1 cellular context compared by ENCODE assay signal in the genomic region with DNA sequence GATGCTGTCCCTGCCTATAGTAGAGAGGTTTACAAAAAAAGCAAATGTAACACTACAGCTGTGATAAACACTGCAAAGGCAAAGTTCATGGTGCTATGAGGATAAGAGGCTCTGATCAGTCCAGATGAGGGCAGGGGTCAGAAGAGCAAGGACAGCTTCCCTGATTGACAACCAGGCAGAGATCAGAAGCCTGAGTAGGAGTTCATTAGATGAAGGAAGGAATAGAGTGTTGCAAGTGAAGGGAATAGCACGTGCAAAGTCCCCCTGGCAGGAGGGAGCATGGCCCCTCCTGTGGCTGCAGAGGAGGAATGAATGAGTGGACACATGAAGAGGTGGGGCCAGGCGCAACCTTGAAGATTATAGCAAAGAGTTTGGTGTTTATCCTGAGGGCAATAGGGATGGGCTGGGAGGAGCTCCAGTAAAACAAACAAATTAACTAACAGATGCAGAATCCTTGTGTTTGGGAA.
TF ChIP-seq lines count a peak whose summit lies in the region.

No MANE protein-coding gene starts in this region.

TF ChIP-seq in HepG2, 621 proteins besides CTCF, POLR2A, EP300 and RAD21 (continued from another document and continues in another):
- TF ChIP-seq, protein P1, sequence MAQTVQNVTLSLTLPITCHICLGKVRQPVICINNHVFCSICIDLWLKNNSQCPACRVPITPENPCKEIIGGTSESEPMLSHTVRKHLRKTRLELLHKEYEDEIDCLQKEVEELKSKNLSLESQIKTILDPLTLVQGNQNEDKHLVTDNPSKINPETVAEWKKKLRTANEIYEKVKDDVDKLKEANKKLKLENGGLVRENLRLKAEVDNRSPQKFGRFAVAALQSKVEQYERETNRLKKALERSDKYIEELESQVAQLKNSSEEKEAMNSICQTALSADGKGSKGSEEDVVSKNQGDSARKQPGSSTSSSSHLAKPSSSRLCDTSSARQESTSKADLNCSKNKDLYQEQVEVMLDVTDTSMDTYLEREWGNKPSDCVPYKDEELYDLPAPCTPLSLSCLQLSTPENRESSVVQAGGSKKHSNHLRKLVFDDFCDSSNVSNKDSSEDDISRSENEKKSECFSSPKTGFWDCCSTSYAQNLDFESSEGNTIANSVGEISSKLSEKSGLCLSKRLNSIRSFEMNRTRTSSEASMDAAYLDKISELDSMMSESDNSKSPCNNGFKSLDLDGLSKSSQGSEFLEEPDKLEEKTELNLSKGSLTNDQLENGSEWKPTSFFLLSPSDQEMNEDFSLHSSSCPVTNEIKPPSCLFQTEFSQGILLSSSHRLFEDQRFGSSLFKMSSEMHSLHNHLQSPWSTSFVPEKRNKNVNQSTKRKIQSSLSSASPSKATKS (CRISPR knock-in tag; IDR thresholded peaks at IDR 0.05): no peak
- TF ChIP-seq TFE3 (CRISPR knock-in tag; IDR thresholded peaks at IDR 0.05) (no peak), ZC3H4 (CRISPR knock-in tag; IDR thresholded peaks at IDR 0.05; ENCODE audit: borderline replicate concordance) (no peak), ESRRA (CRISPR knock-in tag; IDR thresholded peaks at IDR 0.05; ENCODE audit: low read depth) (peak; percentile 38; the same call in 1 of the 2 replicates), TOE1 (CRISPR knock-in tag; IDR thresholded peaks at IDR 0.05) (no peak), TEAD2 (CRISPR knock-in tag; IDR thresholded peaks at IDR 0.05) (no peak), KDM1A (CRISPR knock-in tag; IDR thresholded peaks at IDR 0.05) (no peak), SNAPC2 (CRISPR knock-in tag; IDR thresholded peaks at IDR 0.05) (no peak), TRIM24 (CRISPR knock-in tag; IDR thresholded peaks at IDR 0.05) (peak; percentile 71; the same call in 1 of the 2 replicates), TCF12 (IDR thresholded peaks at IDR 0.05) (no peak), TCF12 (CRISPR knock-in tag; IDR thresholded peaks at IDR 0.05) (no peak), HNRNPH1 (optimal IDR thresholded peaks at IDR 0.05; ENCODE audit: low read depth, low read length) (no peak), ZBTB3 (CRISPR knock-in tag; IDR thresholded peaks at IDR 0.05; ENCODE audit: borderline replicate concordance, low read depth) (no peak), HMG20B (CRISPR knock-in tag; conservative IDR thresholded peaks at IDR 0.05) (no peak), MEIS2 (CRISPR knock-in tag; IDR thresholded peaks at IDR 0.05) (no peak), ARHGAP35 (CRISPR knock-in tag; IDR thresholded peaks at IDR 0.05; ENCODE audit: borderline replicate concordance) (no peak), BHLHE40 (IDR thresholded peaks at IDR 0.05; ENCODE audit: low read length) (peak; percentile 73), ZNF296 (CRISPR knock-in tag; conservative IDR thresholded peaks at IDR 0.05) (no peak), JUN (CRISPR knock-in tag; IDR thresholded peaks at IDR 0.05) (no peak), E2F2 (CRISPR knock-in tag; IDR thresholded peaks at IDR 0.05; ENCODE audit: borderline replicate concordance) (no peak), ZBTB7A (CRISPR knock-in tag; IDR thresholded peaks at IDR 0.05) (no peak), SOX5 (CRISPR knock-in tag; IDR thresholded peaks at IDR 0.05; ENCODE audit: borderline replicate concordance) (no peak), ZNF282 (IDR thresholded peaks at IDR 0.05; ENCODE audit: partially characterized antibody) (no peak), ZFX (CRISPR knock-in tag; IDR thresholded peaks at IDR 0.05; ENCODE audit: low read depth) (peak; percentile 5; the same call in 1 of the 2 replicates)
- TF ChIP-seq, protein P2, sequence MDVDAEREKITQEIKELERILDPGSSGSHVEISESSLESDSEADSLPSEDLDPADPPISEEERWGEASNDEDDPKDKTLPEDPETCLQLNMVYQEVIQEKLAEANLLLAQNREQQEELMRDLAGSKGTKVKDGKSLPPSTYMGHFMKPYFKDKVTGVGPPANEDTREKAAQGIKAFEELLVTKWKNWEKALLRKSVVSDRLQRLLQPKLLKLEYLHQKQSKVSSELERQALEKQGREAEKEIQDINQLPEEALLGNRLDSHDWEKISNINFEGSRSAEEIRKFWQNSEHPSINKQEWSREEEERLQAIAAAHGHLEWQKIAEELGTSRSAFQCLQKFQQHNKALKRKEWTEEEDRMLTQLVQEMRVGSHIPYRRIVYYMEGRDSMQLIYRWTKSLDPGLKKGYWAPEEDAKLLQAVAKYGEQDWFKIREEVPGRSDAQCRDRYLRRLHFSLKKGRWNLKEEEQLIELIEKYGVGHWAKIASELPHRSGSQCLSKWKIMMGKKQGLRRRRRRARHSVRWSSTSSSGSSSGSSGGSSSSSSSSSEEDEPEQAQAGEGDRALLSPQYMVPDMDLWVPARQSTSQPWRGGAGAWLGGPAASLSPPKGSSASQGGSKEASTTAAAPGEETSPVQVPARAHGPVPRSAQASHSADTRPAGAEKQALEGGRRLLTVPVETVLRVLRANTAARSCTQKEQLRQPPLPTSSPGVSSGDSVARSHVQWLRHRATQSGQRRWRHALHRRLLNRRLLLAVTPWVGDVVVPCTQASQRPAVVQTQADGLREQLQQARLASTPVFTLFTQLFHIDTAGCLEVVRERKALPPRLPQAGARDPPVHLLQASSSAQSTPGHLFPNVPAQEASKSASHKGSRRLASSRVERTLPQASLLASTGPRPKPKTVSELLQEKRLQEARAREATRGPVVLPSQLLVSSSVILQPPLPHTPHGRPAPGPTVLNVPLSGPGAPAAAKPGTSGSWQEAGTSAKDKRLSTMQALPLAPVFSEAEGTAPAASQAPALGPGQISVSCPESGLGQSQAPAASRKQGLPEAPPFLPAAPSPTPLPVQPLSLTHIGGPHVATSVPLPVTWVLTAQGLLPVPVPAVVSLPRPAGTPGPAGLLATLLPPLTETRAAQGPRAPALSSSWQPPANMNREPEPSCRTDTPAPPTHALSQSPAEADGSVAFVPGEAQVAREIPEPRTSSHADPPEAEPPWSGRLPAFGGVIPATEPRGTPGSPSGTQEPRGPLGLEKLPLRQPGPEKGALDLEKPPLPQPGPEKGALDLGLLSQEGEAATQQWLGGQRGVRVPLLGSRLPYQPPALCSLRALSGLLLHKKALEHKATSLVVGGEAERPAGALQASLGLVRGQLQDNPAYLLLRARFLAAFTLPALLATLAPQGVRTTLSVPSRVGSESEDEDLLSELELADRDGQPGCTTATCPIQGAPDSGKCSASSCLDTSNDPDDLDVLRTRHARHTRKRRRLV (CRISPR knock-in tag; IDR thresholded peaks at IDR 0.05): no peak
- TF ChIP-seq, protein P3, sequence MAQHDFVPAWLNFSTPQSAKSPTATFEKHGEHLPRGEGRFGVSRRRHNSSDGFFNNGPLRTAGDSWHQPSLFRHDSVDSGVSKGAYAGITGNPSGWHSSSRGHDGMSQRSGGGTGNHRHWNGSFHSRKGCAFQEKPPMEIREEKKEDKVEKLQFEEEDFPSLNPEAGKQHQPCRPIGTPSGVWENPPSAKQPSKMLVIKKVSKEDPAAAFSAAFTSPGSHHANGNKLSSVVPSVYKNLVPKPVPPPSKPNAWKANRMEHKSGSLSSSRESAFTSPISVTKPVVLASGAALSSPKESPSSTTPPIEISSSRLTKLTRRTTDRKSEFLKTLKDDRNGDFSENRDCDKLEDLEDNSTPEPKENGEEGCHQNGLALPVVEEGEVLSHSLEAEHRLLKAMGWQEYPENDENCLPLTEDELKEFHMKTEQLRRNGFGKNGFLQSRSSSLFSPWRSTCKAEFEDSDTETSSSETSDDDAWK (CRISPR knock-in tag; IDR thresholded peaks at IDR 0.05): no peak
- TF ChIP-seq, protein P4, sequence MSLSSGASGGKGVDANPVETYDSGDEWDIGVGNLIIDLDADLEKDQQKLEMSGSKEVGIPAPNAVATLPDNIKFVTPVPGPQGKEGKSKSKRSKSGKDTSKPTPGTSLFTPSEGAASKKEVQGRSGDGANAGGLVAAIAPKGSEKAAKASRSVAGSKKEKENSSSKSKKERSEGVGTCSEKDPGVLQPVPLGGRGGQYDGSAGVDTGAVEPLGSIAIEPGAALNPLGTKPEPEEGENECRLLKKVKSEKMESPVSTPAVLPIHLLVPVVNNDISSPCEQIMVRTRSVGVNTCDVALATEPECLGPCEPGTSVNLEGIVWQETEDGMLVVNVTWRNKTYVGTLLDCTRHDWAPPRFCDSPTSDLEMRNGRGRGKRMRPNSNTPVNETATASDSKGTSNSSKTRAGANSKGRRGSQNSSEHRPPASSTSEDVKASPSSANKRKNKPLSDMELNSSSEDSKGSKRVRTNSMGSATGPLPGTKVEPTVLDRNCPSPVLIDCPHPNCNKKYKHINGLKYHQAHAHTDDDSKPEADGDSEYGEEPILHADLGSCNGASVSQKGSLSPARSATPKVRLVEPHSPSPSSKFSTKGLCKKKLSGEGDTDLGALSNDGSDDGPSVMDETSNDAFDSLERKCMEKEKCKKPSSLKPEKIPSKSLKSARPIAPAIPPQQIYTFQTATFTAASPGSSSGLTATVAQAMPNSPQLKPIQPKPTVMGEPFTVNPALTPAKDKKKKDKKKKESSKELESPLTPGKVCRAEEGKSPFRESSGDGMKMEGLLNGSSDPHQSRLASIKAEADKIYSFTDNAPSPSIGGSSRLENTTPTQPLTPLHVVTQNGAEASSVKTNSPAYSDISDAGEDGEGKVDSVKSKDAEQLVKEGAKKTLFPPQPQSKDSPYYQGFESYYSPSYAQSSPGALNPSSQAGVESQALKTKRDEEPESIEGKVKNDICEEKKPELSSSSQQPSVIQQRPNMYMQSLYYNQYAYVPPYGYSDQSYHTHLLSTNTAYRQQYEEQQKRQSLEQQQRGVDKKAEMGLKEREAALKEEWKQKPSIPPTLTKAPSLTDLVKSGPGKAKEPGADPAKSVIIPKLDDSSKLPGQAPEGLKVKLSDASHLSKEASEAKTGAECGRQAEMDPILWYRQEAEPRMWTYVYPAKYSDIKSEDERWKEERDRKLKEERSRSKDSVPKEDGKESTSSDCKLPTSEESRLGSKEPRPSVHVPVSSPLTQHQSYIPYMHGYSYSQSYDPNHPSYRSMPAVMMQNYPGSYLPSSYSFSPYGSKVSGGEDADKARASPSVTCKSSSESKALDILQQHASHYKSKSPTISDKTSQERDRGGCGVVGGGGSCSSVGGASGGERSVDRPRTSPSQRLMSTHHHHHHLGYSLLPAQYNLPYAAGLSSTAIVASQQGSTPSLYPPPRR (CRISPR knock-in tag; IDR thresholded peaks at IDR 0.05; ENCODE audit: borderline replicate concordance): peak; percentile 43
- TF ChIP-seq, protein P5, sequence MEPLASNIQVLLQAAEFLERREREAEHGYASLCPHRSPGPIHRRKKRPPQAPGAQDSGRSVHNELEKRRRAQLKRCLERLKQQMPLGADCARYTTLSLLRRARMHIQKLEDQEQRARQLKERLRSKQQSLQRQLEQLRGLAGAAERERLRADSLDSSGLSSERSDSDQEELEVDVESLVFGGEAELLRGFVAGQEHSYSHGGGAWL (CRISPR knock-in tag; IDR thresholded peaks at IDR 0.05): no peak
